Comparison of ENCODE assay signal across 23 cellular contexts in genomic region chr1:38169121-38169520, GRCh38.
"Had no signal": no experiment of that assay in that cellular context is flagged by ENCODE, and none has a peak within 500 bp of the region (broad histone marks: within the 10 kb centered on the region; RNA-seq: fewer than 3 reads in every experiment).

No MANE protein-coding gene starts in this region.

- H3K9me3 ChIP-seq: colonic mucosa, esophagus muscularis mucosa, esophagus squamous epithelium, gastrocnemius medialis, gastroesophageal sphincter, heart left ventricle, heart right ventricle had no signal

- H3K27me3 ChIP-seq: colonic mucosa, gastrocnemius medialis had no signal

- H3K36me3 ChIP-seq: colonic mucosa, esophagus muscularis mucosa, esophagus squamous epithelium, gastrocnemius medialis, gastroesophageal sphincter, heart left ventricle, heart right ventricle had no signal

- DNase-seq: colonic mucosa; cortex of kidney; dermis blood vessel endothelial cell; dorsolateral prefrontal cortex; effector CD4-positive, alpha-beta T cell; effector CD8-positive, alpha-beta T cell; effector memory CD4-positive, alpha-beta T cell; effector memory CD8-positive, alpha-beta T cell; endodermal cell; erythroblast; esophagus squamous epithelium; foreskin fibroblast; foreskin keratinocyte; foreskin melanocyte; gastrocnemius medialis; glutamatergic neuron; head of caudate nucleus; heart left ventricle; heart right ventricle had no signal

- H3K4me1 ChIP-seq: colonic mucosa, esophagus muscularis mucosa, esophagus squamous epithelium, foreskin keratinocyte, gastrocnemius medialis, gastroesophageal sphincter, heart left ventricle, heart right ventricle had no signal

- H3K27ac ChIP-seq: colonic mucosa, coronary artery, dorsolateral prefrontal cortex, epithelial cell of prostate, esophagus muscularis mucosa, esophagus squamous epithelium, foreskin keratinocyte, gastrocnemius medialis, gastroesophageal sphincter, heart left ventricle, heart right ventricle had no signal

- H3K4me3 ChIP-seq: colonic mucosa, coronary artery, dorsolateral prefrontal cortex, esophagus muscularis mucosa, esophagus squamous epithelium, gastrocnemius medialis, gastroesophageal sphincter, heart left ventricle, heart right ventricle had no signal
